Comparison of ENCODE assay signal across 8 cellular contexts in genomic region chr1:8816831-8817412, GRCh38. TPM values are rescaled to one million over a fixed set of nuclear protein-coding genes. Genes with fewer than 3 reads are reported as not detected.
DNase-seq lines count a peak whose midpoint lies in the region; ATAC-seq and TF ChIP-seq lines count a peak whose summit lies in the region.

No MANE protein-coding gene starts in this region.

- ATAC-seq in GM21717 (IDR thresholded peaks at IDR 0.05; ENCODE audit: unreplicated experiment) (peak; percentile 28), gastrocnemius medialis (peak; percentile 28 to 38), GM18873 (IDR thresholded peaks at IDR 0.05; ENCODE audit: low FRiP score, unreplicated experiment) (no peak)

- intact Hi-C loops in gastrocnemius medialis (cut with DNase I; ENCODE audit: low total_unique reads): loop anchor here (5.0 to 10.0 kb wide), 2 partner anchors 170 to 442 kb away; no protein-coding TSS in a partner anchor

- H3K9me3 ChIP-seq in iPS-15b (ENCODE audit: control insufficient read depth, insufficient read depth, low read length) (no peaks in the 10 kb centered on the region), gastrocnemius medialis (no peaks in the 10 kb centered on the region)

- H3K27ac ChIP-seq in angular gyrus (ENCODE audit: low read depth, low read length) (peak overlapping the region; percentile 96), gastrocnemius medialis (peak overlapping the region; percentile 97 to 99 (median 98))

- no peaks in the 10 kb centered on the region for H3K36me3 ChIP-seq in iPS-15b (ENCODE audit: control insufficient read depth, insufficient read depth, low read length)
- H3K36me3 ChIP-seq in gastrocnemius medialis: no peaks in the 10 kb centered on the region

- no peak for TF ChIP-seq CTCF in gastrocnemius medialis (IDR thresholded peaks at IDR 0.05 in 4 of 5, conservative IDR thresholded peaks at IDR 0.05 in 1 of 5)

- TF ChIP-seq POLR2A in gastrocnemius medialis (IDR thresholded peaks at IDR 0.05): no peak

- peaks cover 12% of the 10 kb centered on the region for H3K4me1 ChIP-seq in iPS-15b (ENCODE audit: control insufficient read depth, insufficient read depth, low read length)
- peaks cover 47 to 58% of the 10 kb centered on the region in 2 donors for H3K4me1 ChIP-seq in gastrocnemius medialis

- H3K9ac ChIP-seq in iPS-15b (ENCODE audit: low read depth, low read length): peak overlapping the region; percentile 93

- no peaks in the 10 kb centered on the region for H3K27me3 ChIP-seq in iPS-15b (ENCODE audit: control insufficient read depth, insufficient read depth, low read length)
- H3K27me3 ChIP-seq in gastrocnemius medialis: no peaks in the 10 kb centered on the region

- DNase-seq in D341Med (ENCODE audit: low spot score) (peak; percentile 58), RKO (ENCODE audit: low spot score) (peak; percentile 45), gastrocnemius medialis (peak; percentile 11 to 28), epidermal melanocyte (ENCODE audit: insufficient read length, low spot score) (no peak)

- peak overlapping the region; percentile 74 for H3K4me3 ChIP-seq in iPS-15b (ENCODE audit: low read depth, low read length)
- peak overlapping the region; percentile 82 to 96 (median 94) for H3K4me3 ChIP-seq in gastrocnemius medialis

- in situ Hi-C loops in gastrocnemius medialis (cut with MboI; ENCODE audit: low sequenced_read_pairs in 4 of 4): no loop called here

RNA-seq across cellular contexts. Expression of gene RERE, which starts 0.5 kb away (rescaled TPM):
- total RNA-seq in gastrocnemius medialis: 100 to 1,000 TPM in 3 of 4 donors, 10 to 100 TPM in 1; 60.8 to 106 (median 102) TPM
